In genomic region chrX:40176256-40176978, GRCh38 we compare ENCODE assay signal across 8 cellular contexts.
A peak's percentile ranks its signal among the peaks of the same experiment; 100 is the strongest.
DNase-seq lines count a peak whose midpoint lies in the region; ATAC-seq, FAIRE-seq and TF ChIP-seq lines count a peak whose summit lies in the region.

No MANE protein-coding gene starts in this region.

- H3K4me3 ChIP-seq in astrocyte of the cerebellum (ENCODE audit: low read depth, low read length) (peak overlapping the region; percentile 40), iPS-18c (ENCODE audit: insufficient read depth, low read depth, low read length) (peak overlapping the region; percentile 55), small intestine (ENCODE audit: low read depth in 1 of 2, low read length in 2 of 2) (peak overlapping the region; percentile 52 to 57)

- DNase-seq in GM12891 (ENCODE audit: insufficient read length, low spot score) = no peak
- DNase-seq in T-helper 1 cell = peak; percentile 55 to 80 (median 68)
- DNase-seq in astrocyte of the cerebellum (ENCODE audit: low read depth) = no peak
- DNase-seq in small intestine = peak; percentile 61
- no peak for DNase-seq in NCI-H187 treated with DMSO at 0.1 percent for 48 hours (lab: John Stamatoyannopoulos, UW)
- DNase-seq in D341Med (ENCODE audit: low spot score) = no peak

- in situ Hi-C loops in astrocyte of the cerebellum (cut with HindIII; ENCODE audit: low sequenced_read_pairs) = no loop called here

- H3K36me3 ChIP-seq in small intestine (ENCODE audit: control insufficient read depth in 2 of 2, insufficient read depth in 2 of 2, low read length in 2 of 2) = no peaks in the 10 kb centered on the region

- TF ChIP-seq POLR2A in GM12891 (IDR thresholded peaks at IDR 0.05; ENCODE audit: low read depth, low read length) = 0 out of 2 replicates have a peak, but pooled peaks have one; percentile 10

- no peak for TF ChIP-seq CTCF in astrocyte of the cerebellum (IDR thresholded peaks at IDR 0.05; ENCODE audit: low read depth, low read length, missing control alignments)

- ATAC-seq in HG02852 (IDR thresholded peaks at IDR 0.05; ENCODE audit: unreplicated experiment) = peak; percentile 32

- WGBS in small intestine, 3 donors = 1 to 27% (median 12%) methylated on average over 9 to 86 of the region's 86 CpGs

- H3K9me3 ChIP-seq in iPS-18c (ENCODE audit: control insufficient read depth, insufficient read depth, low read length) (peaks cover 12% of the 10 kb centered on the region), small intestine (ENCODE audit: control insufficient read depth, low read depth) (no peaks in the 10 kb centered on the region)

- no peaks in the 10 kb centered on the region for H3K4me1 ChIP-seq in small intestine (ENCODE audit: control insufficient read depth in 2 of 2, insufficient read depth in 1 of 2, low read depth in 1 of 2, low read length in 1 of 2)

- peak overlapping the region; percentile 92 to 100 for H3K27ac ChIP-seq in small intestine (ENCODE audit: low read depth in 1 of 2, low read length in 1 of 2)

- FAIRE-seq in GM12891 (lab: Jason Lieb, UNC) (peak; percentile 80), small intestine (lab: Jason Lieb, UNC) (no peak)

- H3K27me3 ChIP-seq in small intestine (ENCODE audit: control insufficient read depth in 2 of 2, insufficient read depth in 2 of 2, low read length in 2 of 2) = no peaks in the 10 kb centered on the region

TF ChIP-seq in GM12891, 5 proteins besides CTCF, POLR2A, EP300 and RAD21:
- TF ChIP-seq SPI1 (IDR thresholded peaks at IDR 0.05; ENCODE audit: low read depth, low read length) (peak; percentile 12; the same call in 1 of the 2 replicates), TAF1 (IDR thresholded peaks at IDR 0.05; ENCODE audit: low read depth, low read length) (no peak)

Comparison
In these comparisons a context has a peak if more than half of its experiments do, and no peak if none do; other contexts are left out.
1. DNase-seq: peak in T-helper 1 cell (5 of 5) and small intestine (single experiment); none in GM12891 (single experiment), astrocyte of the cerebellum (single experiment), NCI-H187 treated with DMSO at 0.1 percent for 48 hours (single experiment) and D341Med (single experiment).
2. Peak in every context shown above with its lines, with median percentiles within 50 percentile points of each other: H3K4me3 ChIP-seq.